22 cellular contexts compared by ENCODE assay signal in genomic region chr22:50456026-50456425, GRCh38. TPM values are rescaled to one million over a fixed set of nuclear protein-coding genes. Genes with fewer than 3 reads are reported as not detected.
DNase-seq lines count a peak whose midpoint lies in the region; ATAC-seq, FAIRE-seq and TF ChIP-seq lines count a peak whose summit lies in the region.
"Had no signal": no experiment of that assay in that cellular context is flagged by ENCODE, and none has a peak within 500 bp of the region (broad histone marks: within the 10 kb centered on the region; RNA-seq: fewer than 3 reads in every experiment).

No MANE protein-coding gene starts in this region.

- peaks cover 18% of the 10 kb centered on the region for H3K4me1 Mint-ChIP-seq in dendritic cell treated with granulocyte-macrophage colony-stimulating factor and Interleukin-4, amounts not matched to agents 40 ng/mL and 50 ng/mL, for 4 days (ENCODE audit: low read depth)
- H3K4me1 Mint-ChIP-seq in T-cell: peaks cover 3 to 9% (median 5%) of the 10 kb centered on the region in 3 donors

- no peak for TF ChIP-seq EP300 in HepG2 (IDR thresholded peaks at IDR 0.05; ENCODE audit: low read depth in 2 of 2, low read length in 2 of 2)
- TF ChIP-seq EP300 in HepG2 (CRISPR knock-in tag; IDR thresholded peaks at IDR 0.05; ENCODE audit: borderline replicate concordance): no peak

- H3K27me3 ChIP-seq in HepG2 (ENCODE audit: control insufficient read depth in 1 of 2, insufficient read depth in 2 of 2, low read length in 2 of 2) (no peaks in the 10 kb centered on the region), right lobe of liver (no peaks in the 10 kb centered on the region), thyroid gland (no peaks in the 10 kb centered on the region)

- no peaks in the 10 kb centered on the region for H3K27me3 Mint-ChIP-seq in dendritic cell treated with granulocyte-macrophage colony-stimulating factor and Interleukin-4, amounts not matched to agents 40 ng/mL and 50 ng/mL, for 4 days
- H3K27me3 Mint-ChIP-seq in T-cell: no peaks in the 10 kb centered on the region
- H3K27me3 Mint-ChIP-seq: CD4-positive, alpha-beta memory T cell had no signal

- no peak overlapping the region for H2AFZ ChIP-seq in HepG2 (ENCODE audit: low read length)
- H2AFZ ChIP-seq: GM23248 had no signal

- peaks cover 25 to 52% of the 10 kb centered on the region in 2 experiments; a peak in 4 of 5 replicates for H3K36me3 ChIP-seq in HepG2 (replicated peaks in 1 of 2; ENCODE audit: control insufficient read depth in 1 of 2, insufficient read depth in 2 of 2, low read length in 2 of 2)
- H3K36me3 ChIP-seq in right lobe of liver: peaks cover 0 to 41% (median 15%) of the 10 kb centered on the region in 4 donors
- H3K36me3 ChIP-seq in thyroid gland: peaks cover 62 to 68% of the 10 kb centered on the region in 2 donors

- no peak for TF ChIP-seq RAD21 in HepG2 (CRISPR knock-in tag; IDR thresholded peaks at IDR 0.05)

- no peaks in the 10 kb centered on the region for H3K4me1 ChIP-seq in HepG2 (ENCODE audit: insufficient read depth, low read length)
- H3K4me1 ChIP-seq in right lobe of liver: no peaks in the 10 kb centered on the region
- peaks cover 18 to 24% of the 10 kb centered on the region in 2 donors for H3K4me1 ChIP-seq in thyroid gland

- H3K79me2 ChIP-seq in HepG2 (ENCODE audit: insufficient read depth, low read length): no peaks in the 10 kb centered on the region

- no peak for DNase-seq in HepG2 (ENCODE audit: low spot score)
- no peak for DNase-seq in right lobe of liver
- DNase-seq in thyroid gland: peak; percentile 88 to 90
- no peak for DNase-seq in T-cell
- DNase-seq: C1 segment of cervical spinal cord; Calu3; CD4-positive, alpha-beta memory T cell; COR-L47; DMS53; DMS79 treated with DMSO at 0.1 percent for 48 hours; GF-D8; GM23248; HCEC 1CT had no signal

- TF ChIP-seq CTCF in HepG2 (CRISPR knock-in tag; IDR thresholded peaks at IDR 0.05) (no peak), right lobe of liver (IDR thresholded peaks at IDR 0.05) (no peak), thyroid gland (IDR thresholded peaks at IDR 0.05) (no peak)

- ATAC-seq in HepG2 (no peak), right lobe of liver (no peak), T-cell (replicated peaks in 1 of 4) (no peak), GM21737 (IDR thresholded peaks at IDR 0.05; ENCODE audit: unreplicated experiment) (no peak)

- no peak overlapping the region for H3K27ac ChIP-seq in HepG2 (ENCODE audit: extremely low read length, insufficient read depth, low read length)
- H3K27ac ChIP-seq in right lobe of liver: no peak overlapping the region
- peak overlapping the region; percentile 58 to 74 (median 69) for H3K27ac ChIP-seq in thyroid gland
- H3K27ac ChIP-seq: GM23248 had no signal

- no peak overlapping the region for H3K4me3 ChIP-seq in HepG2 (replicated peaks in 1 of 3; ENCODE audit: insufficient read depth in 1 of 3, low read depth in 2 of 3, low read length in 3 of 3)
- H3K4me3 ChIP-seq in right lobe of liver: no peak overlapping the region
- no peak overlapping the region for H3K4me3 ChIP-seq in thyroid gland (replicated peaks in 1 of 3)
- H3K4me3 ChIP-seq: GM23248 had no signal

- no peak overlapping the region for H3K4me2 ChIP-seq in HepG2 (ENCODE audit: low read depth, low read length)

- no peaks in the 10 kb centered on the region for H3K9me3 Mint-ChIP-seq in dendritic cell treated with granulocyte-macrophage colony-stimulating factor and Interleukin-4, amounts not matched to agents 40 ng/mL and 50 ng/mL, for 4 days
- no peaks in the 10 kb centered on the region for H3K9me3 Mint-ChIP-seq in T-cell

- no peak for FAIRE-seq in HepG2 (lab: Jason Lieb, UNC)
- FAIRE-seq: GM12891, GM18507, H1 had no signal

- no peak overlapping the region for H3K9ac ChIP-seq in HepG2 (ENCODE audit: insufficient read depth, low read depth, low read length)
- H3K9ac ChIP-seq: GM23248 had no signal

- CTCF ChIA-PET in HepG2 (lab: Yijun Ruan, JAX; ENCODE audit: low intra/inter-chr PET ratio, low total read pairs) (no interaction called here), T-cell (lab: Charles Lee) (no interaction called here)

- H3K4me3 Mint-ChIP-seq in dendritic cell treated with granulocyte-macrophage colony-stimulating factor and Interleukin-4, amounts not matched to agents 40 ng/mL and 50 ng/mL, for 4 days: no peak overlapping the region
- no peak overlapping the region for H3K4me3 Mint-ChIP-seq in T-cell
- H3K4me3 Mint-ChIP-seq: CD4-positive, alpha-beta memory T cell had no signal

- H3K9me3 ChIP-seq in HepG2 (ENCODE audit: low read length) (no peaks in the 10 kb centered on the region), right lobe of liver (no peaks in the 10 kb centered on the region), thyroid gland (no peaks in the 10 kb centered on the region)

- POLR2A ChIA-PET in HepG2 (lab: Yijun Ruan, JAX) (no interaction called here), T-cell (lab: Charles Lee) (no interaction called here)

- peak overlapping the region; percentile 28 for H3K27ac Mint-ChIP-seq in dendritic cell treated with granulocyte-macrophage colony-stimulating factor and Interleukin-4, amounts not matched to agents 40 ng/mL and 50 ng/mL, for 4 days
- no peak overlapping the region for H3K27ac Mint-ChIP-seq in T-cell

- no peaks in the 10 kb centered on the region for H4K20me1 ChIP-seq in HepG2 (ENCODE audit: insufficient read depth, low read length)

- 100% methylated on average over 7 of the region's 11 CpGs for WGBS in HepG2 (ENCODE audit: low lambda C conversion rate)
- 97% methylated on average over 7 of the region's 11 CpGs for WGBS in right lobe of liver (ENCODE audit: insufficient coverage, low coverage, low lambda C conversion rate, missing lambda C conversion rate)
- WGBS in thyroid gland, 2 donors: 40 to 58% methylated on average over 1 to 7 of the region's 11 CpGs

- no peak for TF ChIP-seq POLR2A in HepG2 (IDR thresholded peaks at IDR 0.05; ENCODE audit: insufficient read depth in 1 of 2, low read depth in 2 of 2, low read length in 2 of 2)
- no peak for TF ChIP-seq POLR2A in right lobe of liver (IDR thresholded peaks at IDR 0.05)
- TF ChIP-seq POLR2A in thyroid gland (IDR thresholded peaks at IDR 0.05): peak in 1 of 2 donors; percentile 16

- in situ Hi-C loops in HepG2 (cut with HindIII; ENCODE audit: extremely low pct_ligation_motif_present, low pct_unique_long_range_greater_than_20kb): no loop called here

- peaks cover 98% of the 10 kb centered on the region for H3K36me3 Mint-ChIP-seq in dendritic cell treated with granulocyte-macrophage colony-stimulating factor and Interleukin-4, amounts not matched to agents 40 ng/mL and 50 ng/mL, for 4 days (ENCODE audit: low read depth)
- peaks cover 35% of the 10 kb centered on the region for H3K36me3 Mint-ChIP-seq in T-cell

- intact Hi-C loops in HepG2 (cut with micrococcal nuclease; ENCODE audit: unreplicated experiment): no loop called here
- intact Hi-C loops in right lobe of liver (cut with DNase I): no loop called here
- intact Hi-C loops in dendritic cell treated with granulocyte-macrophage colony-stimulating factor and Interleukin-4, amounts not matched to agents 40 ng/mL and 50 ng/mL, for 4 days (cut with micrococcal nuclease): no loop called here
- intact Hi-C loops in thyroid gland (cut with DNase I): no loop called here

- BruUV-seq in HepG2 (replicated peaks; lab: Mats Ljungman, UMichigan): no TSS peak

RNA-seq across cellular contexts. Expression of gene SBF1, which starts 18.8 kb away (rescaled TPM):
- total RNA-seq in HepG2 (2016; rRNA removed; fragmentation: Illumina TruSeq; extraction: Trizol): 21.3 and 40.9 TPM in 2 replicates
- total RNA-seq in HepG2 (2016; cell fraction: cytosol; rRNA removed; fragmentation: Illumina TruSeq; extraction: Trizol; ENCODE audit: low read depth): 10.6 and 11.9 TPM in 2 replicates
- total RNA-seq in HepG2 (2016; cell fraction: insoluble cytoplasmic fraction; rRNA removed; fragmentation: Illumina TruSeq; extraction: Trizol): 18.4 and 42.1 TPM in 2 replicates
- 25.7 and 27.6 TPM in 2 replicates for total RNA-seq in HepG2 (2016; cell fraction: membrane; rRNA removed; fragmentation: Illumina TruSeq; extraction: Trizol)
- total RNA-seq in HepG2 (2016; cell fraction: nucleus; rRNA removed; fragmentation: Illumina TruSeq; extraction: Trizol): 35.2 and 39.9 TPM in 2 replicates
- polyA plus RNA-seq in HepG2 (2011; rRNA removed): 31.7 and 43.3 TPM in 2 replicates
- 23.0 and 36.7 TPM in 2 replicates for polyA plus RNA-seq in HepG2 (2011; cell fraction: cytosol; rRNA removed)
- polyA plus RNA-seq in HepG2 (2011; cell fraction: nucleus; rRNA removed): 212 and 268 TPM in 2 replicates
- polyA plus RNA-seq in HepG2 (2012): 35.0 and 42.8 TPM in 2 replicates
- 5.2 and 5.5 TPM in 2 replicates for polyA plus RNA-seq in HepG2 (2016; cell fraction: cytosol; fragmentation: Illumina TruSeq; extraction: Trizol; ENCODE audit: low read depth)
- 23.9 and 35.9 TPM in 2 replicates for polyA plus RNA-seq in HepG2 (2016; cell fraction: insoluble cytoplasmic fraction; fragmentation: Illumina TruSeq; extraction: Trizol; ENCODE audit: low read depth)
- 16.7 and 21.6 TPM in 2 replicates for polyA plus RNA-seq in HepG2 (2016; cell fraction: membrane; fragmentation: Illumina TruSeq; extraction: Trizol; ENCODE audit: low read depth)
- polyA plus RNA-seq in HepG2 (2016; cell fraction: nucleus; fragmentation: Illumina TruSeq; extraction: Trizol; ENCODE audit: insufficient read depth, low read depth): 92.6 and 93.2 TPM in 2 replicates
- polyA minus RNA-seq in HepG2 (2011; rRNA and poly(A)+ RNA removed; ENCODE audit: low replicate concordance): 67.4 and 124 TPM in 2 replicates
- polyA minus RNA-seq in HepG2 (2011; cell fraction: cytosol; rRNA and poly(A)+ RNA removed): 36.5 and 37.3 TPM in 2 replicates
- polyA minus RNA-seq in HepG2 (2011; cell fraction: nucleus; rRNA and poly(A)+ RNA removed): 65.0 and 67.6 TPM in 2 replicates
- total RNA-seq in right lobe of liver: 10 to 100 TPM; 18.3 to 28.9 (median 22.8) TPM
- 100 to 1,000 TPM in 3 of 4 donors, 10 to 100 TPM in 1; 80.0 to 227 (median 128) TPM for total RNA-seq in thyroid gland
- 100 to 1,000 TPM; 193 to 318 (median 308) TPM for total RNA-seq in T-cell

RNA-seq across cellular contexts. Expression of gene ADM2, which starts 25.3 kb away (rescaled TPM):
- total RNA-seq in HepG2 (2016; rRNA removed; fragmentation: Illumina TruSeq; extraction: Trizol) (0.76 and 1.2 TPM in 2 replicates), right lobe of liver (10 to 100 TPM in 1 of 6 experiments, 1 to 10 TPM in 5; 1.0 to 19.2 (median 2.2) TPM), thyroid gland (10 to 100 TPM in 1 of 4 donors, 1 to 10 TPM in 3; 5.2 to 23.5 (median 6.6) TPM), T-cell (10 to 100 TPM in 3 of 5 donors, 1 to 10 TPM in 2; 1.5 to 11.3 (median 10.7) TPM)
- total RNA-seq in HepG2 (2016; cell fraction: cytosol; rRNA removed; fragmentation: Illumina TruSeq; extraction: Trizol; ENCODE audit: low read depth): 0.10 and 0.18 TPM in 2 replicates
- 0.68 and 1.4 TPM in 2 replicates for total RNA-seq in HepG2 (2016; cell fraction: insoluble cytoplasmic fraction; rRNA removed; fragmentation: Illumina TruSeq; extraction: Trizol)
- total RNA-seq in HepG2 (2016; cell fraction: membrane; rRNA removed; fragmentation: Illumina TruSeq; extraction: Trizol): 0.68 and 0.83 TPM in 2 replicates
- total RNA-seq in HepG2 (2016; cell fraction: nucleus; rRNA removed; fragmentation: Illumina TruSeq; extraction: Trizol): 1.3 and 1.9 TPM in 2 replicates
- 3.0 and 4.0 TPM in 2 replicates for polyA plus RNA-seq in HepG2 (2011; rRNA removed)
- 2.7 and 2.8 TPM in 2 replicates for polyA plus RNA-seq in HepG2 (2011; cell fraction: cytosol; rRNA removed)
- polyA plus RNA-seq in HepG2 (2011; cell fraction: nucleus; rRNA removed): 7.0 and 9.2 TPM in 2 replicates
- 3.7 and 10.8 TPM in 2 replicates for polyA plus RNA-seq in HepG2 (2012)
- polyA plus RNA-seq in HepG2 (2016; cell fraction: cytosol; fragmentation: Illumina TruSeq; extraction: Trizol; ENCODE audit: low read depth): 0.40 and 0.43 TPM in 2 replicates
- 1.3 and 1.6 TPM in 2 replicates for polyA plus RNA-seq in HepG2 (2016; cell fraction: insoluble cytoplasmic fraction; fragmentation: Illumina TruSeq; extraction: Trizol; ENCODE audit: low read depth)
- polyA plus RNA-seq in HepG2 (2016; cell fraction: membrane; fragmentation: Illumina TruSeq; extraction: Trizol; ENCODE audit: low read depth): 0.73 and 0.76 TPM in 2 replicates
- polyA plus RNA-seq in HepG2 (2016; cell fraction: nucleus; fragmentation: Illumina TruSeq; extraction: Trizol; ENCODE audit: insufficient read depth, low read depth): 6.0 and 6.1 TPM in 2 replicates
- polyA minus RNA-seq in HepG2 (2011; rRNA and poly(A)+ RNA removed; ENCODE audit: low replicate concordance): 0.94 and 3.6 TPM in 2 replicates
- polyA minus RNA-seq in HepG2 (2011; cell fraction: cytosol; rRNA and poly(A)+ RNA removed): 3.0 and 3.9 TPM in 2 replicates
- polyA minus RNA-seq in HepG2 (2011; cell fraction: nucleus; rRNA and poly(A)+ RNA removed): 2.7 and 3.0 TPM in 2 replicates
- total RNA-seq: A172, G401 had no signal

RNA-seq across cellular contexts. Expression of gene MIOX, which starts 30.6 kb away (rescaled TPM):
- total RNA-seq in HepG2 (2016; rRNA removed; fragmentation: Illumina TruSeq; extraction: Trizol) (1.2 and 1.5 TPM in 2 replicates), right lobe of liver (not detected), thyroid gland (10 to 100 TPM in 1 of 4 donors, 1 to 10 TPM in 3; 2.1 to 11.3 (median 4.7) TPM), T-cell (under 1 TPM in 4 of 5 donors, not detected in 1; 0.36 to 0.70 (median 0.54) TPM)
- 1.2 and 1.7 TPM in 2 replicates for total RNA-seq in HepG2 (2016; cell fraction: cytosol; rRNA removed; fragmentation: Illumina TruSeq; extraction: Trizol; ENCODE audit: low read depth)
- 1.3 and 2.0 TPM in 2 replicates for total RNA-seq in HepG2 (2016; cell fraction: insoluble cytoplasmic fraction; rRNA removed; fragmentation: Illumina TruSeq; extraction: Trizol)
- 1.9 and 2.9 TPM in 2 replicates for total RNA-seq in HepG2 (2016; cell fraction: membrane; rRNA removed; fragmentation: Illumina TruSeq; extraction: Trizol)
- total RNA-seq in HepG2 (2016; cell fraction: nucleus; rRNA removed; fragmentation: Illumina TruSeq; extraction: Trizol): 1.7 and 2.7 TPM in 2 replicates
- 2.9 and 5.0 TPM in 2 replicates for polyA plus RNA-seq in HepG2 (2011; rRNA removed)
- polyA plus RNA-seq in HepG2 (2011; cell fraction: cytosol; rRNA removed): 2.3 and 3.0 TPM in 2 replicates
- polyA plus RNA-seq in HepG2 (2011; cell fraction: nucleus; rRNA removed): 27.0 and 27.4 TPM in 2 replicates
- 1.8 and 3.2 TPM in 2 replicates for polyA plus RNA-seq in HepG2 (2012)
- 2.6 and 2.7 TPM in 2 replicates for polyA plus RNA-seq in HepG2 (2016; cell fraction: cytosol; fragmentation: Illumina TruSeq; extraction: Trizol; ENCODE audit: low read depth)
- 1.4 and 1.6 TPM in 2 replicates for polyA plus RNA-seq in HepG2 (2016; cell fraction: insoluble cytoplasmic fraction; fragmentation: Illumina TruSeq; extraction: Trizol; ENCODE audit: low read depth)
- 1.6 and 1.8 TPM in 2 replicates for polyA plus RNA-seq in HepG2 (2016; cell fraction: membrane; fragmentation: Illumina TruSeq; extraction: Trizol; ENCODE audit: low read depth)
- polyA plus RNA-seq in HepG2 (2016; cell fraction: nucleus; fragmentation: Illumina TruSeq; extraction: Trizol; ENCODE audit: insufficient read depth, low read depth): 3.9 and 5.8 TPM in 2 replicates
- polyA minus RNA-seq in HepG2 (2011; rRNA and poly(A)+ RNA removed; ENCODE audit: low replicate concordance): 5.0 TPM in 1 of 2 replicates, not detected in the other
- polyA minus RNA-seq in HepG2 (2011; cell fraction: cytosol; rRNA and poly(A)+ RNA removed): 1.1 TPM in 1 of 2 replicates, not detected in the other
- 1.2 and 2.2 TPM in 2 replicates for polyA minus RNA-seq in HepG2 (2011; cell fraction: nucleus; rRNA and poly(A)+ RNA removed)
- total RNA-seq: A172; CD4-positive, alpha-beta memory T cell; Daoy; GM23248; H7 had no signal
- polyA plus RNA-seq: CD4-positive, alpha-beta memory T cell had no signal

RNA-seq across cellular contexts. Expression of gene LMF2, which starts 51.5 kb away (rescaled TPM):
- 10.2 and 30.6 TPM in 2 replicates for total RNA-seq in HepG2 (2016; rRNA removed; fragmentation: Illumina TruSeq; extraction: Trizol)
- total RNA-seq in HepG2 (2016; cell fraction: cytosol; rRNA removed; fragmentation: Illumina TruSeq; extraction: Trizol; ENCODE audit: low read depth): 6.3 and 7.5 TPM in 2 replicates
- total RNA-seq in HepG2 (2016; cell fraction: insoluble cytoplasmic fraction; rRNA removed; fragmentation: Illumina TruSeq; extraction: Trizol): 8.1 and 32.3 TPM in 2 replicates
- 12.9 and 13.8 TPM in 2 replicates for total RNA-seq in HepG2 (2016; cell fraction: membrane; rRNA removed; fragmentation: Illumina TruSeq; extraction: Trizol)
- 37.5 and 43.9 TPM in 2 replicates for total RNA-seq in HepG2 (2016; cell fraction: nucleus; rRNA removed; fragmentation: Illumina TruSeq; extraction: Trizol)
- polyA plus RNA-seq in HepG2 (2011; rRNA removed): 23.3 and 37.9 TPM in 2 replicates
- 18.2 and 36.8 TPM in 2 replicates for polyA plus RNA-seq in HepG2 (2011; cell fraction: cytosol; rRNA removed)
- polyA plus RNA-seq in HepG2 (2011; cell fraction: nucleus; rRNA removed): 284 and 409 TPM in 2 replicates
- polyA plus RNA-seq in HepG2 (2012): 20.6 and 26.6 TPM in 2 replicates
- polyA plus RNA-seq in HepG2 (2016; cell fraction: cytosol; fragmentation: Illumina TruSeq; extraction: Trizol; ENCODE audit: low read depth): 9.6 and 9.7 TPM in 2 replicates
- 10.4 and 13.2 TPM in 2 replicates for polyA plus RNA-seq in HepG2 (2016; cell fraction: insoluble cytoplasmic fraction; fragmentation: Illumina TruSeq; extraction: Trizol; ENCODE audit: low read depth)
- polyA plus RNA-seq in HepG2 (2016; cell fraction: membrane; fragmentation: Illumina TruSeq; extraction: Trizol; ENCODE audit: low read depth): 11.7 and 14.1 TPM in 2 replicates
- 103 and 105 TPM in 2 replicates for polyA plus RNA-seq in HepG2 (2016; cell fraction: nucleus; fragmentation: Illumina TruSeq; extraction: Trizol; ENCODE audit: insufficient read depth, low read depth)
- 33.1 and 122 TPM in 2 replicates for polyA minus RNA-seq in HepG2 (2011; rRNA and poly(A)+ RNA removed; ENCODE audit: low replicate concordance)
- 51.0 and 56.0 TPM in 2 replicates for polyA minus RNA-seq in HepG2 (2011; cell fraction: cytosol; rRNA and poly(A)+ RNA removed)
- polyA minus RNA-seq in HepG2 (2011; cell fraction: nucleus; rRNA and poly(A)+ RNA removed): 27.5 and 28.8 TPM in 2 replicates
- total RNA-seq in right lobe of liver: 10 to 100 TPM; 33.2 to 47.6 (median 41.7) TPM
- total RNA-seq in thyroid gland: 100 to 1,000 TPM in 2 of 4 donors, 10 to 100 TPM in 2; 53.2 to 117 (median 96.6) TPM
- 100 to 1,000 TPM in 4 of 5 donors, 10 to 100 TPM in 1; 90.5 to 188 (median 185) TPM for total RNA-seq in T-cell

RNA-seq across cellular contexts. Expression of gene NCAPH2, which starts 52.0 kb away (rescaled TPM):
- total RNA-seq in HepG2 (2016; rRNA removed; fragmentation: Illumina TruSeq; extraction: Trizol) (44.1 and 64.4 TPM in 2 replicates), right lobe of liver (10 to 100 TPM; 11.4 to 17.3 (median 13.9) TPM), thyroid gland (10 to 100 TPM; 39.6 to 47.5 (median 43.1) TPM), T-cell (100 to 1,000 TPM in 2 of 5 donors, 10 to 100 TPM in 3; 80.1 to 110 (median 94.6) TPM)
- 21.9 and 25.9 TPM in 2 replicates for total RNA-seq in HepG2 (2016; cell fraction: cytosol; rRNA removed; fragmentation: Illumina TruSeq; extraction: Trizol; ENCODE audit: low read depth)
- 38.6 and 60.9 TPM in 2 replicates for total RNA-seq in HepG2 (2016; cell fraction: insoluble cytoplasmic fraction; rRNA removed; fragmentation: Illumina TruSeq; extraction: Trizol)
- 36.3 and 40.8 TPM in 2 replicates for total RNA-seq in HepG2 (2016; cell fraction: membrane; rRNA removed; fragmentation: Illumina TruSeq; extraction: Trizol)
- 55.8 and 71.9 TPM in 2 replicates for total RNA-seq in HepG2 (2016; cell fraction: nucleus; rRNA removed; fragmentation: Illumina TruSeq; extraction: Trizol)
- 27.6 and 28.1 TPM in 2 replicates for polyA plus RNA-seq in HepG2 (2011; rRNA removed)
- polyA plus RNA-seq in HepG2 (2011; cell fraction: cytosol; rRNA removed): 14.9 and 27.9 TPM in 2 replicates
- 133 and 198 TPM in 2 replicates for polyA plus RNA-seq in HepG2 (2011; cell fraction: nucleus; rRNA removed)
- polyA plus RNA-seq in HepG2 (2012): 18.5 and 22.1 TPM in 2 replicates
- polyA plus RNA-seq in HepG2 (2016; cell fraction: cytosol; fragmentation: Illumina TruSeq; extraction: Trizol; ENCODE audit: low read depth): 19.2 and 20.6 TPM in 2 replicates
- 35.4 and 35.6 TPM in 2 replicates for polyA plus RNA-seq in HepG2 (2016; cell fraction: insoluble cytoplasmic fraction; fragmentation: Illumina TruSeq; extraction: Trizol; ENCODE audit: low read depth)
- 30.3 and 30.4 TPM in 2 replicates for polyA plus RNA-seq in HepG2 (2016; cell fraction: membrane; fragmentation: Illumina TruSeq; extraction: Trizol; ENCODE audit: low read depth)
- polyA plus RNA-seq in HepG2 (2016; cell fraction: nucleus; fragmentation: Illumina TruSeq; extraction: Trizol; ENCODE audit: insufficient read depth, low read depth): 141 and 144 TPM in 2 replicates
- polyA minus RNA-seq in HepG2 (2011; rRNA and poly(A)+ RNA removed; ENCODE audit: low replicate concordance): 32.7 and 68.1 TPM in 2 replicates
- polyA minus RNA-seq in HepG2 (2011; cell fraction: cytosol; rRNA and poly(A)+ RNA removed): 16.6 and 22.2 TPM in 2 replicates
- 13.8 and 21.0 TPM in 2 replicates for polyA minus RNA-seq in HepG2 (2011; cell fraction: nucleus; rRNA and poly(A)+ RNA removed)

Comparison
In these comparisons a context has a peak if more than half of its experiments do, and no peak if none do; other contexts are left out.
1. DNase-seq: peak in thyroid gland (2 of 2); none in HepG2 (single experiment), right lobe of liver (0 of 3) and T-cell (0 of 34).
2. H3K27ac ChIP-seq: peak in thyroid gland (3 of 3); none in HepG2 (single experiment) and right lobe of liver (0 of 3).